Comparison of ENCODE assay signal across 8 cellular contexts in genomic region chr22:41801147-41801819, GRCh38. TPM values are rescaled to one million over a fixed set of nuclear protein-coding genes. Genes with fewer than 3 reads are reported as not detected.
DNase-seq lines count a peak whose midpoint lies in the region; ATAC-seq and TF ChIP-seq lines count a peak whose summit lies in the region.

No MANE protein-coding gene starts in this region.

- H3K36me3 ChIP-seq in PC-3 (ENCODE audit: low read depth, low read length) (no peaks in the 10 kb centered on the region), esophagus muscularis mucosa (no peaks in the 10 kb centered on the region), prostate gland (no peaks in the 10 kb centered on the region)

- H3K4me3 ChIP-seq in GM08714 (ENCODE audit: low read length) = peak overlapping the region; percentile 81
- H3K4me3 ChIP-seq in PC-3 (ENCODE audit: low read length) = peak overlapping the region; percentile 97
- peak overlapping the region; percentile 79 to 97 (median 86) for H3K4me3 ChIP-seq in esophagus muscularis mucosa
- peak overlapping the region; percentile 58 to 71 for H3K4me3 ChIP-seq in prostate gland

- H3K9me2 ChIP-seq in PC-3 (replicated peaks; ENCODE audit: low read length) = no peaks in the 10 kb centered on the region

- peak overlapping the region; percentile 56; the same call in 1 of the 2 replicates for H3K27ac ChIP-seq in PC-3 (ENCODE audit: low read length)
- peak overlapping the region; percentile 85 to 93 (median 90) for H3K27ac ChIP-seq in esophagus muscularis mucosa (replicated peaks in 1 of 4)
- peak overlapping the region; percentile 83 to 89 for H3K27ac ChIP-seq in prostate gland

- H3K27me3 ChIP-seq in PC-3 (ENCODE audit: low read length) (no peaks in the 10 kb centered on the region), esophagus muscularis mucosa (no peaks in the 10 kb centered on the region), prostate gland (replicated peaks; ENCODE audit: insufficient read depth) (no peaks in the 10 kb centered on the region)

- peak overlapping the region; percentile 98 for H2AFZ ChIP-seq in PC-3 (ENCODE audit: low read length)

- H3K4me2 ChIP-seq in PC-3 (ENCODE audit: low read length) = peak overlapping the region; percentile 85

- H3K9me3 ChIP-seq in PC-3 (ENCODE audit: low read length) (no peaks in the 10 kb centered on the region), esophagus muscularis mucosa (no peaks in the 10 kb centered on the region), prostate gland (no peaks in the 10 kb centered on the region)

- H3K79me2 ChIP-seq in PC-3 (ENCODE audit: low read length) = peaks cover 40% of the 10 kb centered on the region

- TF ChIP-seq POLR2A in esophagus muscularis mucosa (IDR thresholded peaks at IDR 0.05; ENCODE audit: low read depth) (no peak), prostate gland (IDR thresholded peaks at IDR 0.05) (no peak)

- peak overlapping the region; percentile 75 for H3K9ac ChIP-seq in PC-3 (ENCODE audit: low read length)

- CTCF ChIA-PET in PC-3 (lab: Charles Lee) = interaction anchor here (1.2 to 1.4 kb wide), 2 partner anchors 54 to 104 kb away, joined by 5 to 8 read pairs; no protein-coding TSS in a partner anchor

- H3F3A ChIP-seq in PC-3 (ENCODE audit: low read length, unreplicated experiment) = no peaks in the 10 kb centered on the region

- BruUV-seq in PC-3 (replicated peaks; lab: Mats Ljungman, UMichigan) = no TSS peak

- H3K4me1 ChIP-seq in PC-3 (ENCODE audit: insufficient read depth, low read length) = peaks cover 14% of the 10 kb centered on the region
- H3K4me1 ChIP-seq in esophagus muscularis mucosa = peaks cover 19 to 29% (median 23%) of the 10 kb centered on the region in 4 donors
- H3K4me1 ChIP-seq in prostate gland (replicated peaks) = no peaks in the 10 kb centered on the region

- intact Hi-C loops in PC-3 (cut with micrococcal nuclease) = loop anchor here (5.0 kb wide), 1 partner anchor 54 kb away; no protein-coding TSS in a partner anchor
- intact Hi-C loops in esophagus muscularis mucosa (cut with DNase I) = no loop called here
- intact Hi-C loops in prostate gland (cut with DNase I) = no loop called here
- intact Hi-C loops in head of caudate nucleus (cut with DNase I) = no loop called here

- TF ChIP-seq CTCF in PC-3 (conservative IDR thresholded peaks at IDR 0.05; ENCODE audit: low read depth, low read length) (no peak), esophagus muscularis mucosa (IDR thresholded peaks at IDR 0.05) (no peak), prostate gland (IDR thresholded peaks at IDR 0.05) (no peak)

- no peak for TF ChIP-seq EP300 in esophagus muscularis mucosa (IDR thresholded peaks at IDR 0.05)

- no peak for DNase-seq in PC-3
- no peak for DNase-seq in esophagus muscularis mucosa (ENCODE audit: extremely low spot score)
- DNase-seq in prostate gland (ENCODE audit: low spot score) = no peak
- DNase-seq in head of caudate nucleus = no peak
- no peak for DNase-seq in HuH-7 (ENCODE audit: low spot score)

- 43% methylated on average over 4 of the region's 4 CpGs for WGBS in esophagus muscularis mucosa
- WGBS in prostate gland = 18% methylated on average over 4 of the region's 4 CpGs

- peak; percentile 26 for ATAC-seq in PC-3
- no peak for ATAC-seq in GM21619 (IDR thresholded peaks at IDR 0.05; ENCODE audit: unreplicated experiment)
- no peak for ATAC-seq in GM18870 (IDR thresholded peaks at IDR 0.05; ENCODE audit: unreplicated experiment)

- POLR2A ChIA-PET in PC-3 (lab: Charles Lee; ENCODE audit: unreplicated experiment) = no interaction called here

- no peaks in the 10 kb centered on the region for H4K20me1 ChIP-seq in PC-3 (ENCODE audit: low read length)

RNA-seq across cellular contexts. Expression of gene CCDC134, which starts 0.8 kb away (rescaled TPM):
- total RNA-seq in PC-3 (2014; rRNA removed) (7.9 and 17.6 TPM in 2 replicates), esophagus muscularis mucosa (10 to 100 TPM in 1 of 4 donors, 1 to 10 TPM in 3; 7.0 to 10.8 (median 8.7) TPM), prostate gland (10 to 100 TPM; 12.0 to 20.7 TPM)

RNA-seq across cellular contexts. Expression of gene SREBF2, which starts 31.6 kb away (rescaled TPM):
- total RNA-seq in PC-3 (2014; rRNA removed) (38.7 and 40.0 TPM in 2 replicates), esophagus muscularis mucosa (10 to 100 TPM; 56.4 to 97.7 (median 57.2) TPM), prostate gland (100 to 1,000 TPM in 1 of 2 donors, 10 to 100 TPM in 1; 62.7 to 128 TPM)
